Comparison of ENCODE assay signal across 8 cellular contexts in genomic region chr1:203320546-203321272, GRCh38. TPM values are rescaled to one million over a fixed set of nuclear protein-coding genes. Genes with fewer than 3 reads are reported as not detected.
DNase-seq lines count a peak whose midpoint lies in the region; ATAC-seq and TF ChIP-seq lines count a peak whose summit lies in the region.

No MANE protein-coding gene starts in this region.

- no peaks in the 10 kb centered on the region for H3K9me3 ChIP-seq in endodermal cell (ENCODE audit: control insufficient read depth, low read length)

- peak overlapping the region; percentile 81 for H3K27ac Mint-ChIP-seq in activated CD8-positive, alpha-beta memory T cell treated with anti-CD3 and anti-CD28 coated beads, Interleukin-2, amount 10 ng/mL, durations not matched to agents 7 days and 5 days
- peak overlapping the region; percentile 71 for H3K27ac Mint-ChIP-seq in endodermal cell

- DNase-seq in activated CD8-positive, alpha-beta memory T cell treated with anti-CD3 and anti-CD28 coated beads, Interleukin-2, amount 10 ng/mL, durations not matched to agents 7 days and 5 days, result peak; percentile 87
- no peak for DNase-seq in activated CD8-positive, alpha-beta memory T cell treated with anti-CD3 and anti-CD28 coated beads, Interleukin-2, amount 50 U/mL, for 48 hours
- DNase-seq in NCI-H1417 treated with DMSO at 0.1 percent for 48 hours (lab: John Stamatoyannopoulos, UW), result peak; percentile 95
- peak; percentile 65 for DNase-seq in T-helper 9 cell
- peak; percentile 92 for DNase-seq in endodermal cell
- no peak for DNase-seq in omental fat pad (ENCODE audit: low spot score)
- no peak for DNase-seq in GM19238 (ENCODE audit: insufficient read length, low spot score)

- no peaks in the 10 kb centered on the region for H3K27me3 ChIP-seq in endodermal cell (ENCODE audit: control insufficient read depth, insufficient read depth, low read length, poor library complexity, severe bottlenecking)

- TF ChIP-seq CTCF in endodermal cell (conservative IDR thresholded peaks at IDR 0.05), result peak; percentile 26
- no peak for TF ChIP-seq CTCF in omental fat pad (IDR thresholded peaks at IDR 0.05)

- no peak overlapping the region for H3K27ac ChIP-seq in endodermal cell (ENCODE audit: low read depth, low read length)

- H3K9ac ChIP-seq in endodermal cell (ENCODE audit: extremely low read depth, low read length, poor library complexity, severe bottlenecking), result no peak overlapping the region

- WGBS in endodermal cell (ENCODE audit: insufficient coverage in 1 of 2, insufficient read length in 1 of 2), 2 experiments, result 54 to 88% methylated on average over 3 to 6 of the region's 6 CpGs

- H3K9me3 Mint-ChIP-seq in activated CD8-positive, alpha-beta memory T cell treated with anti-CD3 and anti-CD28 coated beads, Interleukin-2, amount 10 ng/mL, durations not matched to agents 7 days and 5 days (ENCODE audit: low read depth), result no peaks in the 10 kb centered on the region
- H3K9me3 Mint-ChIP-seq in endodermal cell, result no peaks in the 10 kb centered on the region

- peaks cover 25% of the 10 kb centered on the region for H3K4me1 ChIP-seq in endodermal cell (ENCODE audit: control insufficient read depth, insufficient read depth, low read length)

- no peaks in the 10 kb centered on the region for H3K36me3 ChIP-seq in endodermal cell (ENCODE audit: control insufficient read depth, insufficient read depth, low read length)

- H3K36me3 Mint-ChIP-seq in activated CD8-positive, alpha-beta memory T cell treated with anti-CD3 and anti-CD28 coated beads, Interleukin-2, amount 10 ng/mL, durations not matched to agents 7 days and 5 days, result no peaks in the 10 kb centered on the region
- H3K36me3 Mint-ChIP-seq in endodermal cell (ENCODE audit: low read depth), result no peaks in the 10 kb centered on the region

- CTCF ChIA-PET in activated CD8-positive, alpha-beta memory T cell treated with anti-CD3 and anti-CD28 coated beads, Interleukin-2, amount 10 ng/mL, durations not matched to agents 7 days and 5 days (lab: Charles Lee), result interaction anchor here (0.6 to 9.7 kb wide), 8 partner anchors 8 to 168 kb away, joined by 3 to 227 read pairs (median 8); partner anchors contain the start of gene BTG2

- no peak overlapping the region for H3K4me3 Mint-ChIP-seq in activated CD8-positive, alpha-beta memory T cell treated with anti-CD3 and anti-CD28 coated beads, Interleukin-2, amount 10 ng/mL, durations not matched to agents 7 days and 5 days
- no peak overlapping the region for H3K4me3 Mint-ChIP-seq in endodermal cell

- peak; percentile 79 for ATAC-seq in activated CD8-positive, alpha-beta memory T cell treated with anti-CD3 and anti-CD28 coated beads, Interleukin-2, amount 10 ng/mL, durations not matched to agents 7 days and 5 days
- ATAC-seq in HG02763 (IDR thresholded peaks at IDR 0.05; ENCODE audit: unreplicated experiment), result peak; percentile 57
- ATAC-seq in omental fat pad (ENCODE audit: low FRiP score), result peak; percentile 41

- H3K4me1 Mint-ChIP-seq in activated CD8-positive, alpha-beta memory T cell treated with anti-CD3 and anti-CD28 coated beads, Interleukin-2, amount 10 ng/mL, durations not matched to agents 7 days and 5 days, result peaks cover 59% of the 10 kb centered on the region
- H3K4me1 Mint-ChIP-seq in endodermal cell, result peaks cover 66% of the 10 kb centered on the region

- H3K4me3 ChIP-seq in endodermal cell (ENCODE audit: low read length), result no peak overlapping the region

- H3K27me3 Mint-ChIP-seq in activated CD8-positive, alpha-beta memory T cell treated with anti-CD3 and anti-CD28 coated beads, Interleukin-2, amount 10 ng/mL, durations not matched to agents 7 days and 5 days, result no peaks in the 10 kb centered on the region
- peaks cover 38% of the 10 kb centered on the region for H3K27me3 Mint-ChIP-seq in endodermal cell (ENCODE audit: insufficient read depth)

RNA-seq across cellular contexts. Expression of gene BTG2, which starts 15.4 kb away (rescaled TPM):
- 100 to 1,000 TPM in 1 of 2 experiments, 10 to 100 TPM in 1; 72.2 to 142 TPM for total RNA-seq in activated CD8-positive, alpha-beta memory T cell treated with anti-CD3 and anti-CD28 coated beads, Interleukin-2, amount 10 ng/mL, durations not matched to agents 7 days and 5 days
- total RNA-seq in endodermal cell, result 10 to 100 TPM; 49.8 to 54.6 TPM
- polyA plus RNA-seq in endodermal cell (2013, experiment 1 of 2), result 73.2 TPM
- polyA plus RNA-seq in endodermal cell (2013, experiment 2 of 2), result 77.5 TPM
- total RNA-seq in omental fat pad, result 100 to 1,000 TPM in 3 of 4 donors, 10 to 100 TPM in 1; 76.3 to 654 (median 238) TPM

RNA-seq across cellular contexts. Expression of gene FMOD, which starts 30.2 kb away (rescaled TPM):
- total RNA-seq in activated CD8-positive, alpha-beta memory T cell treated with anti-CD3 and anti-CD28 coated beads, Interleukin-2, amount 10 ng/mL, durations not matched to agents 7 days and 5 days, result under 1 TPM in 1 of 2 experiments, not detected in 1; 0.19 TPM
- 1 to 10 TPM; 2.9 to 4.8 TPM for total RNA-seq in endodermal cell
- 2.4 TPM for polyA plus RNA-seq in endodermal cell (2013, experiment 1 of 2)
- polyA plus RNA-seq in endodermal cell (2013, experiment 2 of 2), result 1.4 TPM
- total RNA-seq in omental fat pad, result 100 to 1,000 TPM in 2 of 4 donors, 10 to 100 TPM in 2; 50.6 to 179 (median 90.4) TPM

Comparison
In these comparisons a context has a peak if more than half of its experiments do, and no peak if none do; other contexts are left out.
1. DNase-seq: peak in activated CD8-positive, alpha-beta memory T cell treated with anti-CD3 and anti-CD28 coated beads, Interleukin-2, amount 10 ng/mL, durations not matched to agents 7 days and 5 days (single experiment), NCI-H1417 treated with DMSO at 0.1 percent for 48 hours (single experiment), T-helper 9 cell (single experiment) and endodermal cell (single experiment); none in activated CD8-positive, alpha-beta memory T cell treated with anti-CD3 and anti-CD28 coated beads, Interleukin-2, amount 50 U/mL, for 48 hours (single experiment), omental fat pad (single experiment) and GM19238 (single experiment).
2. RNA of gene FMOD, which starts 30.2 kb away (total RNA-seq): 50.6 to 179 TPM in omental fat pad; 2.9 to 4.8 TPM in endodermal cell and 0.19 TPM in activated CD8-positive, alpha-beta memory T cell treated with anti-CD3 and anti-CD28 coated beads, Interleukin-2, amount 10 ng/mL, durations not matched to agents 7 days and 5 days; every median in the first group is over 4 times any median in the second.
3. Peak in every context shown above with its lines, with median percentiles within 50 percentile points of each other: ATAC-seq.